ENCODE assay signal across 13 cellular contexts in genomic region chr20:52923123-52923543, GRCh38. TPM values are rescaled to one million over a fixed set of nuclear protein-coding genes. Genes with fewer than 3 reads are reported as not detected.
DNase-seq lines count a peak whose midpoint lies in the region; ATAC-seq and TF ChIP-seq lines count a peak whose summit lies in the region.
"Had no signal": no experiment of that assay in that cellular context is flagged by ENCODE, and none has a peak within 500 bp of the region (broad histone marks: within the 10 kb centered on the region; RNA-seq: fewer than 3 reads in every experiment).

No MANE protein-coding gene starts in this region.

- TF ChIP-seq CTCF in AG04449 (IDR thresholded peaks at IDR 0.05; ENCODE audit: insufficient read depth, low read length, missing control alignments) = no peak

- no peaks in the 10 kb centered on the region for H3K4me1 ChIP-seq in right cardiac atrium (ENCODE audit: control insufficient read depth, insufficient read depth, low read length)
- H3K4me1 ChIP-seq: left ventricle myocardium inferior had no signal

- peaks cover 1% of the 10 kb centered on the region for H3K9me3 ChIP-seq in right cardiac atrium (ENCODE audit: control insufficient read depth, low read length)
- H3K9me3 ChIP-seq: left ventricle myocardium inferior had no signal

- no peaks in the 10 kb centered on the region for H3K27me3 ChIP-seq in right cardiac atrium (ENCODE audit: control insufficient read depth, insufficient read depth)

- intact Hi-C loops in right cardiac atrium (cut with DNase I) = no loop called here

- WGBS in right cardiac atrium = 65% methylated on average over 4 of the region's 4 CpGs

- no peak overlapping the region for H3K27ac ChIP-seq in right cardiac atrium (ENCODE audit: low read length)
- H3K27ac ChIP-seq: left ventricle myocardium inferior had no signal

- CTCF ChIA-PET in AG04449 (lab: Yijun Ruan, JAX) = no interaction called here

- POLR2A ChIA-PET in AG04449 (lab: Yijun Ruan, JAX) = no interaction called here

- peak; percentile 37 for DNase-seq in AG04449 (ENCODE audit: low read depth, low spot score)
- DNase-seq in HT1080 (ENCODE audit: low read depth) = peak; percentile 57
- peak; percentile 21 for DNase-seq in amniotic epithelial cell (ENCODE audit: low read depth)
- DNase-seq in iris pigment epithelial cell (ENCODE audit: low read depth) = peak; percentile 81
- no peak for DNase-seq in right cardiac atrium
- DNase-seq in glomerular visceral epithelial cell (ENCODE audit: extremely low spot score) = no peak
- DNase-seq: activated CD8-positive, alpha-beta memory T cell treated with anti-CD3 and anti-CD28 coated beads, Interleukin-2, amount 50 U/mL, for 4 hours; CD8-positive, alpha-beta memory T cell; left ventricle myocardium inferior; NCI-H1048 had no signal

- H3K4me3 ChIP-seq in AG04449 (ENCODE audit: low read depth, low read length) (no peak overlapping the region), right cardiac atrium (ENCODE audit: low read length) (no peak overlapping the region)
- H3K4me3 ChIP-seq: left ventricle myocardium inferior had no signal

- ATAC-seq in right cardiac atrium (no peak), GM21528 (IDR thresholded peaks at IDR 0.05; ENCODE audit: low FRiP score, unreplicated experiment) (no peak), HG03354 (IDR thresholded peaks at IDR 0.05; ENCODE audit: poor library complexity, severe bottlenecking, unreplicated experiment) (no peak)

RNA-seq across cellular contexts. Expression of gene TSHZ2, which starts 49.0 kb away (rescaled TPM):
- total RNA-seq in HT1080 (2014; rRNA removed; shearing (Covaris generic)) = not detected in 2 replicates
- not detected in 2 replicates for polyA plus RNA-seq in HT1080 (2015; cell fraction: cytosol; rRNA removed)
- not detected in 2 replicates for polyA plus RNA-seq in HT1080 (2015; cell fraction: nucleus; rRNA removed)
- total RNA-seq in right cardiac atrium = 1 to 10 TPM; 5.9 to 8.9 (median 7.0) TPM
- 2.3 TPM for polyA plus RNA-seq in right cardiac atrium
- total RNA-seq: SK-MEL-5 had no signal

Comparison
In these comparisons a context has a peak if more than half of its experiments do, and no peak if none do; other contexts are left out.
1. DNase-seq: peak in AG04449 (single experiment), HT1080 (single experiment), amniotic epithelial cell (single experiment) and iris pigment epithelial cell (single experiment); none in right cardiac atrium (0 of 3) and glomerular visceral epithelial cell (single experiment).